ENCODE assay signal across 16 cellular contexts in the genomic region with DNA sequence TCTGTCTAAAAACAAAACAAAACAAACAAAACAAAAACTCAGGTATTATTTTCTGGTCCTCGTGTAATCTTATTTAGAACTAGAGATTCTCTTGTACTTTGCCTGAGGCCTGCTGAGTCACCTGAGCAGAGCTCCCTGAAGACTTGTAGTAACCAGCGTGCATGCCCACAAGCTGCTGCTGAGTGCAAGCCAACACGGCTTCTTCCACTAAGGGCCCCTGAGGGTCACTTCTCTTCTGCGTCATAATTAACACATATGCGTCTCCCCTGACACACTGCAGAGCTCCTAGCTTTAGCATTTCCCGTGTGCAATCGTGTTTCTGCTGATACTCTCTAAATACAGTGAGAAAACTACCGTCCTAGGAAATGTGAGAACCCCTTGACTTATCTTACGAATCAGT. TPM values are rescaled to one million over a fixed set of nuclear protein-coding genes. Genes with fewer than 3 reads are reported as not detected.
DNase-seq lines count a peak whose midpoint lies in the region; ATAC-seq lines count a peak whose summit lies in the region.
"Had no signal": no experiment of that assay in that cellular context is flagged by ENCODE, and none has a peak within 500 bp of the region (broad histone marks: within the 10 kb centered on the region; RNA-seq: fewer than 3 reads in every experiment).

No MANE protein-coding gene starts in this region.

- 88% methylated on average over 9 of the region's 9 CpGs for WGBS in HUES64

- no peaks in the 10 kb centered on the region for H3K9me3 Mint-ChIP-seq in activated CD4-positive, alpha-beta T cell treated with anti-CD3 and anti-CD28 coated beads, Interleukin-2, amount 10 ng/mL, durations not matched to agents 24 days and 14 days
- H3K9me3 Mint-ChIP-seq in activated naive CD4-positive, alpha-beta T cell treated with anti-CD3 and anti-CD28 coated beads, Interleukin-2, amount 50 U/mL, for 24 hours: no peaks in the 10 kb centered on the region
- H3K9me3 Mint-ChIP-seq in naive thymus-derived CD4-positive, alpha-beta T cell: peaks cover 0 to 7% (median 0%) of the 10 kb centered on the region in 11 donors
- H3K9me3 Mint-ChIP-seq: mesothelial cell of epicardium had no signal

- CTCF ChIA-PET in naive thymus-derived CD4-positive, alpha-beta T cell (lab: Charles Lee): interaction anchor here (0.6 to 1.2 kb wide), 3 partner anchors 10 to 95 kb away, joined by 4 to 5 read pairs (median 4); no protein-coding TSS in a partner anchor

- H3K9me3 ChIP-seq in HUES64 (ENCODE audit: insufficient read depth, low read depth, low read length): no peaks in the 10 kb centered on the region
- H3K9me3 ChIP-seq in naive thymus-derived CD4-positive, alpha-beta T cell (ENCODE audit: control insufficient read depth in 2 of 3, low read length in 3 of 3): no peaks in the 10 kb centered on the region
- H3K9me3 ChIP-seq: spleen, upper lobe of right lung had no signal

- intact Hi-C loops in activated CD4-positive, alpha-beta T cell treated with anti-CD3 and anti-CD28 coated beads, Interleukin-2, amount 10 ng/mL, durations not matched to agents 24 days and 14 days (cut with micrococcal nuclease): no loop called here
- intact Hi-C loops in naive thymus-derived CD4-positive, alpha-beta T cell (cut with micrococcal nuclease): no loop called here

- peak overlapping the region; percentile 57 for H3K27ac Mint-ChIP-seq in activated CD4-positive, alpha-beta T cell treated with anti-CD3 and anti-CD28 coated beads, Interleukin-2, amount 10 ng/mL, durations not matched to agents 24 days and 14 days
- H3K27ac Mint-ChIP-seq in activated naive CD4-positive, alpha-beta T cell treated with anti-CD3 and anti-CD28 coated beads, Interleukin-2, amount 50 U/mL, for 24 hours: peak overlapping the region; percentile 80
- peak overlapping the region; percentile 44 to 100 (median 96) for H3K27ac Mint-ChIP-seq in naive thymus-derived CD4-positive, alpha-beta T cell
- H3K27ac Mint-ChIP-seq: mesothelial cell of epicardium had no signal

- no peak for DNase-seq in activated CD4-positive, alpha-beta T cell treated with anti-CD3 and anti-CD28 coated beads, Interleukin-2, amount 10 ng/mL, durations not matched to agents 24 days and 14 days
- DNase-seq in activated CD4-positive, alpha-beta T cell treated with anti-CD3 and anti-CD28 coated beads for 1 hour: no peak
- DNase-seq in naive thymus-derived CD4-positive, alpha-beta T cell: peak in 7 of 9 donors; percentile 43 to 66 (median 57)
- DNase-seq in kidney glomerular epithelial cell (lab: John Stamatoyannopoulos, UW): no peak
- no peak for DNase-seq in activated CD4-positive, CD25-positive, alpha-beta regulatory T cell treated with anti-CD3 and anti-CD28 coated beads, Interleukin-2, amount 50 U/mL, for 72 hours
- DNase-seq: amniotic stem cell, DMS 273 treated with DMSO at 0.1 percent for 48 hours, Karpas-422, NCI-H2107, spleen, upper lobe of right lung had no signal

- no peak overlapping the region for H3K9ac ChIP-seq in HUES64 (ENCODE audit: low read depth, low read length)

- peaks cover 17% of the 10 kb centered on the region for H3K4me1 ChIP-seq in HUES64 (ENCODE audit: insufficient read depth, low read length)
- H3K4me1 ChIP-seq in naive thymus-derived CD4-positive, alpha-beta T cell (ENCODE audit: control insufficient read depth in 2 of 2, insufficient read depth in 2 of 2, low read length in 2 of 2): peaks cover 22 to 55% of the 10 kb centered on the region in 2 donors

- no peaks in the 10 kb centered on the region for H3K36me3 ChIP-seq in HUES64 (ENCODE audit: insufficient read depth, low read length)
- H3K36me3 ChIP-seq in naive thymus-derived CD4-positive, alpha-beta T cell (ENCODE audit: control insufficient read depth in 2 of 3, insufficient read depth in 3 of 3, low read length in 3 of 3): no peaks in the 10 kb centered on the region
- H3K36me3 ChIP-seq: spleen, upper lobe of right lung had no signal

- POLR2A ChIA-PET in naive thymus-derived CD4-positive, alpha-beta T cell (lab: Charles Lee): interaction anchor here (0.6 to 9.3 kb wide), 5 partner anchors 12 to 414 kb away, joined by 3 to 127 read pairs (median 3); partner anchors contain the start of gene NDFIP1

- no peaks in the 10 kb centered on the region for H3K27me3 ChIP-seq in HUES64 (ENCODE audit: insufficient read depth, low read length)
- H3K27me3 ChIP-seq in naive thymus-derived CD4-positive, alpha-beta T cell (ENCODE audit: control insufficient read depth in 2 of 2, insufficient read depth in 2 of 2, low read length in 2 of 2): no peaks in the 10 kb centered on the region
- H3K27me3 ChIP-seq: spleen, upper lobe of right lung had no signal

- no peak overlapping the region for H3K4me3 Mint-ChIP-seq in activated CD4-positive, alpha-beta T cell treated with anti-CD3 and anti-CD28 coated beads, Interleukin-2, amount 10 ng/mL, durations not matched to agents 24 days and 14 days
- peak overlapping the region; percentile 8 for H3K4me3 Mint-ChIP-seq in activated naive CD4-positive, alpha-beta T cell treated with anti-CD3 and anti-CD28 coated beads, Interleukin-2, amount 50 U/mL, for 24 hours
- peak overlapping the region in 8 of 10 donors; percentile 14 to 70 (median 28) for H3K4me3 Mint-ChIP-seq in naive thymus-derived CD4-positive, alpha-beta T cell
- H3K4me3 Mint-ChIP-seq: mesothelial cell of epicardium had no signal

- no peaks in the 10 kb centered on the region for H3K27me3 Mint-ChIP-seq in activated CD4-positive, alpha-beta T cell treated with anti-CD3 and anti-CD28 coated beads, Interleukin-2, amount 10 ng/mL, durations not matched to agents 24 days and 14 days
- no peaks in the 10 kb centered on the region for H3K27me3 Mint-ChIP-seq in activated naive CD4-positive, alpha-beta T cell treated with anti-CD3 and anti-CD28 coated beads, Interleukin-2, amount 50 U/mL, for 24 hours
- no peaks in the 10 kb centered on the region for H3K27me3 Mint-ChIP-seq in naive thymus-derived CD4-positive, alpha-beta T cell

- H3K27ac ChIP-seq in HUES64 (ENCODE audit: low read depth, low read length): peak overlapping the region; percentile 46; the same call in 1 of the 2 replicates
- peak overlapping the region; percentile 88 for H3K27ac ChIP-seq in naive thymus-derived CD4-positive, alpha-beta T cell (ENCODE audit: low read depth, low read length)
- H3K27ac ChIP-seq: coronary artery, upper lobe of right lung had no signal

- H3K4me1 Mint-ChIP-seq in activated CD4-positive, alpha-beta T cell treated with anti-CD3 and anti-CD28 coated beads, Interleukin-2, amount 10 ng/mL, durations not matched to agents 24 days and 14 days: peaks cover 41% of the 10 kb centered on the region
- peaks cover 72% of the 10 kb centered on the region for H3K4me1 Mint-ChIP-seq in activated naive CD4-positive, alpha-beta T cell treated with anti-CD3 and anti-CD28 coated beads, Interleukin-2, amount 50 U/mL, for 24 hours
- H3K4me1 Mint-ChIP-seq in naive thymus-derived CD4-positive, alpha-beta T cell: peaks cover 29 to 88% (median 75%) of the 10 kb centered on the region in 7 donors

- ATAC-seq in naive thymus-derived CD4-positive, alpha-beta T cell: peak; percentile 14
- ATAC-seq in GM18909 (IDR thresholded peaks at IDR 0.05; ENCODE audit: poor library complexity, unreplicated experiment): no peak
- ATAC-seq: upper lobe of right lung had no signal

- no peak overlapping the region for H3K4me3 ChIP-seq in HUES64 (ENCODE audit: low read length)
- H3K4me3 ChIP-seq in naive thymus-derived CD4-positive, alpha-beta T cell (ENCODE audit: low read length): no peak overlapping the region
- H3K4me3 ChIP-seq: coronary artery, spleen, upper lobe of right lung had no signal

- no peaks in the 10 kb centered on the region for H3K36me3 Mint-ChIP-seq in activated CD4-positive, alpha-beta T cell treated with anti-CD3 and anti-CD28 coated beads, Interleukin-2, amount 10 ng/mL, durations not matched to agents 24 days and 14 days (ENCODE audit: low read depth)
- H3K36me3 Mint-ChIP-seq in activated naive CD4-positive, alpha-beta T cell treated with anti-CD3 and anti-CD28 coated beads, Interleukin-2, amount 50 U/mL, for 24 hours: no peaks in the 10 kb centered on the region
- peaks cover 0 to 4% (median 3%) of the 10 kb centered on the region in 5 donors for H3K36me3 Mint-ChIP-seq in naive thymus-derived CD4-positive, alpha-beta T cell
- H3K36me3 Mint-ChIP-seq: mesothelial cell of epicardium had no signal

RNA-seq across cellular contexts. Expression of gene NDFIP1, which starts 10.9 kb away (rescaled TPM):
- 114 and 122 TPM in 2 replicates for total RNA-seq in activated CD4-positive, alpha-beta T cell treated with anti-CD3 and anti-CD28 coated beads, Interleukin-2, amount 10 ng/mL, durations not matched to agents 24 days and 14 days
- polyA plus RNA-seq in HUES64 (2013, experiment 1 of 2): 24.5 TPM
- polyA plus RNA-seq in HUES64 (2013, experiment 2 of 2): 25.0 TPM
- total RNA-seq in naive thymus-derived CD4-positive, alpha-beta T cell: 100 to 1,000 TPM in 2 of 5 experiments, 10 to 100 TPM in 3; 53.0 to 136 (median 95.5) TPM
- polyA plus RNA-seq in naive thymus-derived CD4-positive, alpha-beta T cell: 100 to 1,000 TPM in 1 of 2 donors, 10 to 100 TPM in 1; 99.3 to 101 TPM

Comparison
In these comparisons a context has a peak if more than half of its experiments do, and no peak if none do; other contexts are left out.
1. DNase-seq: peak in naive thymus-derived CD4-positive, alpha-beta T cell (7 of 9); none in activated CD4-positive, alpha-beta T cell treated with anti-CD3 and anti-CD28 coated beads, Interleukin-2, amount 10 ng/mL, durations not matched to agents 24 days and 14 days (single experiment), activated CD4-positive, alpha-beta T cell treated with anti-CD3 and anti-CD28 coated beads for 1 hour (single experiment), kidney glomerular epithelial cell (single experiment) and activated CD4-positive, CD25-positive, alpha-beta regulatory T cell treated with anti-CD3 and anti-CD28 coated beads, Interleukin-2, amount 50 U/mL, for 72 hours (single experiment).
2. Peak in every context shown above with its lines, with median percentiles within 50 percentile points of each other: H3K27ac Mint-ChIP-seq.